In the genomic region with DNA sequence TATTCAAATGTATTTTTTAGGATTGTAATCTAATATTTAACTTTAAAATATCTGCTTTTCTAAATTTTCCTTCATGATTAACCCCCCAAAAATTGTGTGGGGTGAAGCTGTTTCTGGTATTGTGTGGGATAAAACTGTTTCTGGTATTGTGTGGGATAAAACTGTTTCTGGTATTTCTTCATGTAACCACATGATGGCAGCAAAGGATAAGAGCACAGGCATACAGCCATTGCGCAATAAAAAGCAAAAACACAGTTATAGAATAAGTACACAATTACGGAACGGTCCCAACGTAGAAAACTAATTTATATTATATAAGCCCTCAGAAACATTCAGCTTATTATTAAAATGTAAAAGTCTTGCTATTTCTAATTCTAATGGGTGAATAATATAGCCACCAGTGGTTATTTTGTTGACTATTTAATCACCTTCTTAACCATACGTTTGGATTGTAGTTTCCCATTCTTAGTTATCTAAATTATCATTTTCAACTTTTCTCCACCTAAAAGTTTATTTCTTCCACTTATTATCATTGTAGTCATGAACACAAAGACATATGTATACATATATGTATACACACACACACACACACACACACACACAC, we compare ENCODE assay signal across 8 cellular contexts.
A peak's percentile ranks its signal among the peaks of the same experiment; 100 is the strongest.
DNase-seq lines count a peak whose midpoint lies in the region; ATAC-seq and TF ChIP-seq lines count a peak whose summit lies in the region.

No MANE protein-coding gene starts in this region.

- peak; percentile 81 for ATAC-seq in GM18520 (IDR thresholded peaks at IDR 0.05; ENCODE audit: unreplicated experiment)
- peak; percentile 65 for ATAC-seq in HG02970 (IDR thresholded peaks at IDR 0.05; ENCODE audit: low FRiP score, unreplicated experiment)
- ATAC-seq in left colon, result peak; percentile 75

- H3K9me3 ChIP-seq in vagina, result no peaks in the 10 kb centered on the region

- no peak overlapping the region for H3K27ac ChIP-seq in vagina

- no peaks in the 10 kb centered on the region for H3K36me3 ChIP-seq in vagina

- intact Hi-C loops in left colon (cut with DNase I, micrococcal nuclease) (loop anchor here in 1 of 2 donors (5.0 to 10.0 kb wide), 3 partner anchors 537 to 1047 kb away; partner anchors contain the start of gene NPY1R), vagina (cut with DNase I) (no loop called here)

- no peak for TF ChIP-seq POLR2A in vagina (IDR thresholded peaks at IDR 0.05)

- no peaks in the 10 kb centered on the region for H3K27me3 ChIP-seq in vagina

- TF ChIP-seq CTCF in cardiac fibroblast (IDR thresholded peaks at IDR 0.05; ENCODE audit: low read depth, low read length), result peak; percentile 75
- peak; percentile 58 to 83 (median 71) for TF ChIP-seq CTCF in vagina (IDR thresholded peaks at IDR 0.05)

- H3K4me3 ChIP-seq in cardiac fibroblast (replicated peaks in 1 of 2; ENCODE audit: low read depth in 2 of 2, low read length in 2 of 2) (no peak overlapping the region), vagina (no peak overlapping the region)

- H3K4me1 ChIP-seq in vagina, result no peaks in the 10 kb centered on the region

- peak; percentile 53 for DNase-seq in COLO829 (ENCODE audit: low spot score)
- DNase-seq in NCI-H2227 treated with DMSO at 0.1 percent for 48 hours (lab: John Stamatoyannopoulos, UW), result peak; percentile 0
- DNase-seq in cardiac fibroblast (ENCODE audit: low read depth in 2 of 2), result peak; percentile 62 to 66
- DNase-seq in left colon, result no peak
- no peak for DNase-seq in vagina (ENCODE audit: extremely low spot score in 2 of 2)
- no peak for DNase-seq in activated T-cell treated with anti-CD3 and anti-CD28 coated beads, Interleukin-2, amount 50 U/mL, for 48 hours

Comparison
In these comparisons a context has a peak if more than half of its experiments do, and no peak if none do; other contexts are left out.
1. DNase-seq: peak in COLO829 (single experiment), NCI-H2227 treated with DMSO at 0.1 percent for 48 hours (single experiment) and cardiac fibroblast (2 of 2); none in left colon (0 of 2), vagina (0 of 2) and activated T-cell treated with anti-CD3 and anti-CD28 coated beads, Interleukin-2, amount 50 U/mL, for 48 hours (0 of 2).
2. Peak in every context shown above with its lines, with median percentiles within 50 percentile points of each other: ATAC-seq.